In genomic region chr19:8001995-8002849, GRCh38 we compare ENCODE assay signal across 1 cellular context.
TF ChIP-seq lines count a peak whose summit lies in the region.

No MANE protein-coding gene starts in this region.

TF ChIP-seq in K562, 482 proteins besides CTCF, POLR2A, EP300 and RAD21 (continued from another document and continues in another):
- no peak for TF ChIP-seq NCOA2 (IDR thresholded peaks at IDR 0.05; ENCODE audit: partially characterized antibody in 2 of 2)
- no peak for TF ChIP-seq BRF1 (IDR thresholded peaks at IDR 0.05; ENCODE audit: borderline replicate concordance, extremely low read depth, insufficient read length)
- TF ChIP-seq E2F3 (CRISPR knock-in tag; IDR thresholded peaks at IDR 0.05): no peak
- TF ChIP-seq CEBPZ (IDR thresholded peaks at IDR 0.05; ENCODE audit: borderline replicate concordance, low read depth, low read length): no peak
- TF ChIP-seq CREBBP (IDR thresholded peaks at IDR 0.05; ENCODE audit: low read depth, low read length): no peak
- 0 out of 4 replicates have a peak, but pooled peaks of 1 of the 2 experiments have one; percentile 10 for TF ChIP-seq HDAC1 (IDR thresholded peaks at IDR 0.05)
- 0 out of 2 replicates have a peak, but pooled peaks have one; percentile 4 for TF ChIP-seq ZNF511 (CRISPR knock-in tag; IDR thresholded peaks at IDR 0.05)
- no peak for TF ChIP-seq CCNT2 (IDR thresholded peaks at IDR 0.05; ENCODE audit: borderline replicate concordance, extremely low read depth, insufficient read length, low read depth, low read length)
- TF ChIP-seq XRCC4 (IDR thresholded peaks at IDR 0.05; ENCODE audit: extremely low read depth, insufficient read depth, insufficient read length): no peak
- TF ChIP-seq CREM (IDR thresholded peaks at IDR 0.05; ENCODE audit: low read depth): peak; percentile 53; the same call in 1 of the 2 replicates
- no peak for TF ChIP-seq ILK (tag; IDR thresholded peaks at IDR 0.05; ENCODE audit: borderline replicate concordance, low read depth)
- no peak for TF ChIP-seq TCF15 (CRISPR knock-in tag; IDR thresholded peaks at IDR 0.05)
- TF ChIP-seq SRSF9 (IDR thresholded peaks at IDR 0.05; ENCODE audit: borderline replicate concordance, low read depth, low read length): no peak
- TF ChIP-seq FOXJ3 (CRISPR knock-in tag; IDR thresholded peaks at IDR 0.05): no peak
- peak; percentile 24; the same call in 1 of the 2 replicates for TF ChIP-seq HCFC1 (IDR thresholded peaks at IDR 0.05; ENCODE audit: low read depth, low read length)
- no peak for TF ChIP-seq ZFPM2 (CRISPR knock-in tag; IDR thresholded peaks at IDR 0.05)
- TF ChIP-seq PCBP1 (IDR thresholded peaks at IDR 0.05; ENCODE audit: low read depth, low read length, poor library complexity, severe bottlenecking): no peak
- TF ChIP-seq NR2F6 (CRISPR knock-in tag; IDR thresholded peaks at IDR 0.05): no peak
- TF ChIP-seq RNF2 (IDR thresholded peaks at IDR 0.05): no peak
- TF ChIP-seq MTA1 (IDR thresholded peaks at IDR 0.05; ENCODE audit: borderline replicate concordance): no peak
- peak; percentile 70 for TF ChIP-seq GABPA (tag; conservative IDR thresholded peaks at IDR 0.05; ENCODE audit: low read depth)
- TF ChIP-seq RREB1 (CRISPR knock-in tag; IDR thresholded peaks at IDR 0.05): no peak
- no peak for TF ChIP-seq OTX1 (CRISPR knock-in tag; IDR thresholded peaks at IDR 0.05)
- no peak for TF ChIP-seq CCAR2 (IDR thresholded peaks at IDR 0.05; ENCODE audit: low read depth, low read length)
- no peak for TF ChIP-seq BCL6 (CRISPR knock-in tag; IDR thresholded peaks at IDR 0.05)
- TF ChIP-seq ZEB2 (IDR thresholded peaks at IDR 0.05): no peak
- TF ChIP-seq HOMEZ (CRISPR knock-in tag; IDR thresholded peaks at IDR 0.05): no peak
- no peak for TF ChIP-seq ZNF174 (CRISPR knock-in tag; IDR thresholded peaks at IDR 0.05)
- TF ChIP-seq MXD1 (CRISPR knock-in tag; IDR thresholded peaks at IDR 0.05; ENCODE audit: borderline replicate concordance, poor library complexity, severe bottlenecking): no peak
- no peak for TF ChIP-seq PBX2 (CRISPR knock-in tag; IDR thresholded peaks at IDR 0.05; ENCODE audit: low read depth)
- TF ChIP-seq PBX2 (tag; conservative IDR thresholded peaks at IDR 0.05; ENCODE audit: low read depth): no peak
- no peak for TF ChIP-seq ZBTB5 (IDR thresholded peaks at IDR 0.05)
- no peak for TF ChIP-seq LEF1 (IDR thresholded peaks at IDR 0.05)
- no peak for TF ChIP-seq MEF2A (IDR thresholded peaks at IDR 0.05; ENCODE audit: control insufficient read depth, low read depth, low read length)
- TF ChIP-seq ZNF445 (CRISPR knock-in tag; IDR thresholded peaks at IDR 0.05; ENCODE audit: low read depth): no peak
- no peak for TF ChIP-seq TRIM25 (IDR thresholded peaks at IDR 0.05; ENCODE audit: borderline replicate concordance)
- 0 out of 2 replicates have a peak, but pooled peaks have one; percentile 26 for TF ChIP-seq BHLHE40 (IDR thresholded peaks at IDR 0.05; ENCODE audit: low read length)
- TF ChIP-seq HDAC8 (tag; IDR thresholded peaks at IDR 0.05): no peak
- no peak for TF ChIP-seq DIDO1 (tag; IDR thresholded peaks at IDR 0.05; ENCODE audit: low read depth)
- TF ChIP-seq NCOA6 (IDR thresholded peaks at IDR 0.05): no peak
- no peak for TF ChIP-seq ZNF253 (CRISPR knock-in tag; conservative IDR thresholded peaks at IDR 0.05)
- no peak for TF ChIP-seq MED1 (CRISPR knock-in tag; IDR thresholded peaks at IDR 0.05; ENCODE audit: borderline replicate concordance)
- TF ChIP-seq ZNF184 (CRISPR knock-in tag; IDR thresholded peaks at IDR 0.05): no peak
- no peak for TF ChIP-seq ZNF280A (IDR thresholded peaks at IDR 0.05; ENCODE audit: low read depth, partially characterized antibody)
